Comparison of ENCODE assay signal across 8 cellular contexts in genomic region chr10:6211341-6212265, GRCh38. TPM values are rescaled to one million over a fixed set of nuclear protein-coding genes. Genes with fewer than 3 reads are reported as not detected.
A peak's percentile ranks its signal among the peaks of the same experiment; 100 is the strongest.
DNase-seq lines count a peak whose midpoint lies in the region; TF ChIP-seq lines count a peak whose summit lies in the region.
"Had no signal": no experiment of that assay in that cellular context is flagged by ENCODE, and none has a peak within 500 bp of the region (broad histone marks: within the 10 kb centered on the region; RNA-seq: fewer than 3 reads in every experiment).

No MANE protein-coding gene starts in this region.

- peak overlapping the region in 1 of 2 experiments; percentile 70; a peak in 2 of 4 replicates for H3K27ac ChIP-seq in SK-N-SH (ENCODE audit: low read depth in 2 of 2, low read length in 1 of 2)

- peaks cover 14 to 21% of the 10 kb centered on the region in 2 experiments; a peak in 3 of 4 replicates for H3K4me1 ChIP-seq in SK-N-SH (ENCODE audit: control insufficient read depth in 1 of 2, insufficient read depth in 2 of 2, low read depth in 1 of 2, low read length in 1 of 2)

- no peak overlapping the region for H3K9ac ChIP-seq in SK-N-SH

- H3K9me2 ChIP-seq in SK-N-SH = no peaks in the 10 kb centered on the region

- 70% methylated on average over 20 of the region's 24 CpGs for WGBS in SK-N-SH (ENCODE audit: low lambda C conversion rate)

- POLR2A ChIA-PET in SK-N-SH (lab: Yijun Ruan, JAX) = interaction anchor here (0.6 to 1.9 kb wide), 2 partner anchors 9 to 48 kb away, joined by 3 to 12 read pairs; partner anchors contain the start of gene PFKFB3

- no peak overlapping the region for H3K27ac Mint-ChIP-seq in type B pancreatic cell
- H3K27ac Mint-ChIP-seq: activated T-cell treated with anti-CD3 and anti-CD28 coated beads, Interleukin-2, amount 50 U/mL, for 72 hours had no signal

- no peaks in the 10 kb centered on the region for H3K27me3 Mint-ChIP-seq in type B pancreatic cell

- no peak overlapping the region for H3K4me3 Mint-ChIP-seq in type B pancreatic cell
- H3K4me3 Mint-ChIP-seq: activated T-cell treated with anti-CD3 and anti-CD28 coated beads, Interleukin-2, amount 50 U/mL, for 72 hours had no signal

- no peak; a peak in 1 of 4 replicates for TF ChIP-seq EP300 in SK-N-SH (IDR thresholded peaks at IDR 0.05; ENCODE audit: borderline replicate concordance in 1 of 2, low read depth in 1 of 2, low read length in 1 of 2)

- TF ChIP-seq RAD21 in SK-N-SH (IDR thresholded peaks at IDR 0.05; ENCODE audit: low read length) = no peak

- H3K4me1 Mint-ChIP-seq in type B pancreatic cell (ENCODE audit: unreplicated experiment) = peaks cover 19% of the 10 kb centered on the region

- TF ChIP-seq CTCF in SK-N-SH (IDR thresholded peaks at IDR 0.05) = no peak
- TF ChIP-seq CTCF in type B pancreatic cell (conservative IDR thresholded peaks at IDR 0.05) = peak; percentile 43

- H3F3A ChIP-seq in SK-N-SH (replicated peaks; ENCODE audit: insufficient read depth) = peaks cover 5% of the 10 kb centered on the region

- CTCF ChIA-PET in SK-N-SH (lab: Yijun Ruan, JAX) = interaction anchor here (0.6 to 3.4 kb wide), 5 partner anchors 10 to 234 kb away, joined by 3 to 23 read pairs (median 3); partner anchors contain the start of genes IL15RA and PFKFB3

- peaks cover 87% of the 10 kb centered on the region for H4K20me1 ChIP-seq in SK-N-SH (ENCODE audit: insufficient read depth)

- H3K36me3 Mint-ChIP-seq in type B pancreatic cell = peaks cover 12% of the 10 kb centered on the region

- H3K36me3 ChIP-seq in SK-N-SH (replicated peaks in 1 of 2; ENCODE audit: control insufficient read depth in 1 of 2, insufficient read depth in 2 of 2, low read length in 1 of 2) = peaks cover 26 to 48% of the 10 kb centered on the region in 2 experiments

- no peak overlapping the region for H3K4me3 ChIP-seq in SK-N-SH (ENCODE audit: low read depth in 2 of 2, low read length in 1 of 2)

- DNase-seq in SK-N-SH = peak; percentile 85
- peak; percentile 55 for DNase-seq in fibroblast of gingiva (ENCODE audit: low read depth)
- DNase-seq in midbrain (lab: John Stamatoyannopoulos, UW) = peak; percentile 86
- no peak for DNase-seq in type B pancreatic cell (ENCODE audit: extremely low spot score, unreplicated experiment)
- no peak for DNase-seq in HT-29 (ENCODE audit: low spot score)
- DNase-seq in activated T-cell treated with anti-CD3 and anti-CD28 coated beads for 4 hours = no peak
- no peak for DNase-seq in NCI-H345 treated with DMSO at 0.1 percent for 48 hours (lab: John Stamatoyannopoulos, UW; ENCODE audit: unreplicated experiment)
- DNase-seq: activated T-cell treated with anti-CD3 and anti-CD28 coated beads, Interleukin-2, amount 50 U/mL, for 72 hours had no signal

- H3K9me3 ChIP-seq in SK-N-SH = no peaks in the 10 kb centered on the region

- no peak overlapping the region for H2AFZ ChIP-seq in SK-N-SH (ENCODE audit: low read depth)

- H3K9me3 Mint-ChIP-seq in type B pancreatic cell = no peaks in the 10 kb centered on the region
- H3K9me3 Mint-ChIP-seq: activated T-cell treated with anti-CD3 and anti-CD28 coated beads, Interleukin-2, amount 50 U/mL, for 72 hours had no signal

- peaks cover 90% of the 10 kb centered on the region for H3K79me2 ChIP-seq in SK-N-SH (ENCODE audit: insufficient read depth)

- no peaks in the 10 kb centered on the region for H3K27me3 ChIP-seq in SK-N-SH (ENCODE audit: insufficient read depth)

- peak overlapping the region; percentile 60; the same call in 1 of the 2 replicates for H3K4me2 ChIP-seq in SK-N-SH

TF ChIP-seq in SK-N-SH, 30 proteins besides CTCF, POLR2A, EP300 and RAD21:
- TF ChIP-seq ZBTB33 (IDR thresholded peaks at IDR 0.05; ENCODE audit: borderline replicate concordance, low read depth) (no peak), MAX (IDR thresholded peaks at IDR 0.05; ENCODE audit: low read depth) (peak; percentile 80), PBX3 (IDR thresholded peaks at IDR 0.05) (no peak), TCF12 (IDR thresholded peaks at IDR 0.05) (0 out of 2 replicates have a peak, but pooled peaks have one; percentile 19), CHD2 (IDR thresholded peaks at IDR 0.05; ENCODE audit: low read length, partially characterized antibody) (no peak), MXI1 (IDR thresholded peaks at IDR 0.05; ENCODE audit: low read depth, low read length) (peak; percentile 99), USF1 (IDR thresholded peaks at IDR 0.05; ENCODE audit: borderline replicate concordance, low read depth) (0 out of 2 replicates have a peak, but pooled peaks have one; percentile 13)

RNA-seq across cellular contexts. Expression of gene PFKFB3, which starts 8.9 kb away (rescaled TPM):
- polyA plus RNA-seq in SK-N-SH (2012; rRNA removed) = 33.0 and 59.7 TPM in 2 replicates
- 22.0 and 28.4 TPM in 2 replicates for polyA plus RNA-seq in SK-N-SH (2012; cell fraction: cytosol; rRNA removed)
- polyA plus RNA-seq in SK-N-SH (2012; cell fraction: nucleus; rRNA removed) = 122 and 146 TPM in 2 replicates
- 14.0 and 30.2 TPM in 2 replicates for total RNA-seq in type B pancreatic cell (ENCODE audit: low replicate concordance)
- total RNA-seq in HT-29 (2014; rRNA removed; shearing (Covaris generic)) = 11.8 and 15.2 TPM in 2 replicates

Comparison
In these comparisons a context has a peak if more than half of its experiments do, and no peak if none do; other contexts are left out.
1. DNase-seq: peak in SK-N-SH (single experiment), fibroblast of gingiva (single experiment) and midbrain (single experiment); none in type B pancreatic cell (single experiment), HT-29 (single experiment), activated T-cell treated with anti-CD3 and anti-CD28 coated beads for 4 hours (single experiment) and NCI-H345 treated with DMSO at 0.1 percent for 48 hours (single experiment).